ENCODE assay signal across 16 cellular contexts in the genomic region with DNA sequence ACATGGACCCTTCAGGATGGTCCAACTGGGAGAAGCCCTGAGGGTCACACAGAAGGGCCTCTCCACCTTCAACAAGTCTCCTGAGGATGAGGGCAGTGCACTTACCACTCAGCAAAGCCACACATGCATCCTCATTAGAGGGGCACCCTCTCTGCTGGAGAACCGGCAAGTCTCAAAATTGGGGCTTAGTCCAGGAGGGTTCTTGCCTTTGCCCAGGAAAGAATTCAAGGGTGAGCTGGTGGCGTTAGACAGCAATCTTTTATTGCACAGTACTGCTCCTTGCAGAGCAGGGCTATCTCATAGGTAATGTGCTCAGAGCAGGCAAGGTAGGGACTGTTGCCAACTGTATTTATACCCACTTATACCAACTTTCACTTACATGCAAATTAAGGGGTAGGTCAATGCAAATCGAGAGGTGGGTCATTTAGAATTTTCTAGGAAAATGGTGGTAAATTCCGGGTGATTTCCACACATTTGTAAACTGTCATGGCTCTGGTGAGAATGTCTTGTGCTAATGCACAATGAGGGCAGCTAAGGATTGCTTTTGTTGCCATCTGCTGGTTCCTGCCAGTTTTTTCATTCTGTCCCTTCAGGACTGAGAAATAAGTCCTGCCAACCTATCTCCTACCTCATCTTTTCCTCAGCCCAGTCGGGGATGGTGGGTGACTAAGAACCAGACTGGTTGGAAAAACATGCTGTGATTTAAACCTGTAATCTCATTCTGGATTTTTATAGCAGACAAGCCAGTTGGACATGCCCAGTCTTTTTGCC. TPM values are rescaled to one million over a fixed set of nuclear protein-coding genes. Genes with fewer than 3 reads are reported as not detected.
DNase-seq lines count a peak whose midpoint lies in the region; ATAC-seq, FAIRE-seq and TF ChIP-seq lines count a peak whose summit lies in the region.
"Had no signal": no experiment of that assay in that cellular context is flagged by ENCODE, and none has a peak within 500 bp of the region (broad histone marks: within the 10 kb centered on the region; RNA-seq: fewer than 3 reads in every experiment).

No MANE protein-coding gene starts in this region.

- TF ChIP-seq CTCF in astrocyte (IDR thresholded peaks at IDR 0.05; ENCODE audit: insufficient read depth, low read depth, low read length) (peak; percentile 20), keratinocyte (optimal IDR thresholded peaks at IDR 0.05 in 1 of 3, IDR thresholded peaks at IDR 0.05 in 1 of 3, conservative IDR thresholded peaks at IDR 0.05 in 1 of 3; ENCODE audit: extremely low read depth in 1 of 3, insufficient read depth in 2 of 3, low read length in 3 of 3) (peak; percentile 28 to 58 (median 47))

- no peak overlapping the region for H3K4me3 ChIP-seq in astrocyte (ENCODE audit: insufficient read depth, low read depth, low read length)
- H3K4me3 ChIP-seq in keratinocyte (ENCODE audit: control insufficient read depth in 2 of 3, extremely low read depth in 1 of 3, insufficient read depth in 2 of 3, low read depth in 1 of 3, low read length in 3 of 3): no peak overlapping the region
- H3K4me3 ChIP-seq: body of pancreas, esophagus muscularis mucosa had no signal

- peak overlapping the region; percentile 44 for H3K27ac Mint-ChIP-seq in astrocyte (ENCODE audit: unreplicated experiment)
- no peak overlapping the region for H3K27ac Mint-ChIP-seq in activated CD4-positive, alpha-beta T cell treated with anti-CD3 and anti-CD28 coated beads for 36 hours
- H3K27ac Mint-ChIP-seq: stimulated activated effector memory CD8-positive, alpha-beta T cell treated with anti-CD3 and anti-CD28 coated beads, Interleukin-12 subunit alpha, Interleukin-12 subunit beta, amount 100 ng/mL, for 72 hours; WTC11 had no signal

- POLR2A ChIA-PET in activated CD4-positive, alpha-beta T cell treated with anti-CD3 and anti-CD28 coated beads for 36 hours (lab: Charles Lee): no interaction called here

- no peak overlapping the region for H3K9ac ChIP-seq in astrocyte (ENCODE audit: low read length)
- H3K9ac ChIP-seq in keratinocyte (ENCODE audit: control insufficient read depth, extremely low read depth, insufficient read depth, low read length): no peak overlapping the region

- no peaks in the 10 kb centered on the region for H3K9me1 ChIP-seq in keratinocyte (ENCODE audit: control insufficient read depth, extremely low read depth, insufficient read depth, low read length)

- H3K4me2 ChIP-seq in astrocyte (ENCODE audit: low read length): no peak overlapping the region
- H3K4me2 ChIP-seq in keratinocyte (ENCODE audit: control insufficient read depth, extremely low read depth, insufficient read depth, low read depth, low read length): no peak overlapping the region

- intact Hi-C loops in activated CD4-positive, alpha-beta T cell treated with anti-CD3 and anti-CD28 coated beads for 36 hours (cut with DNase I, micrococcal nuclease): loop anchor here (5.0 kb wide), 3 partner anchors 57 to 187 kb away; a partner anchor contains a TSS

- FAIRE-seq in astrocyte (lab: Jason Lieb, UNC) (no peak), keratinocyte (lab: Jason Lieb, UNC) (peak; percentile 13)

- H3K27me3 Mint-ChIP-seq in astrocyte (ENCODE audit: low read depth, unreplicated experiment): peaks cover 5% of the 10 kb centered on the region
- peaks cover 8% of the 10 kb centered on the region for H3K27me3 Mint-ChIP-seq in activated CD4-positive, alpha-beta T cell treated with anti-CD3 and anti-CD28 coated beads for 36 hours

- H3K4me3 Mint-ChIP-seq in astrocyte (ENCODE audit: unreplicated experiment): no peak overlapping the region
- H3K4me3 Mint-ChIP-seq in activated CD4-positive, alpha-beta T cell treated with anti-CD3 and anti-CD28 coated beads for 36 hours: no peak overlapping the region
- H3K4me3 Mint-ChIP-seq: stimulated activated effector memory CD8-positive, alpha-beta T cell treated with anti-CD3 and anti-CD28 coated beads, Interleukin-12 subunit alpha, Interleukin-12 subunit beta, amount 100 ng/mL, for 72 hours; WTC11 had no signal

- H3K36me3 Mint-ChIP-seq in astrocyte (ENCODE audit: low read depth, unreplicated experiment): no peaks in the 10 kb centered on the region
- H3K36me3 Mint-ChIP-seq in activated CD4-positive, alpha-beta T cell treated with anti-CD3 and anti-CD28 coated beads for 36 hours (ENCODE audit: low read depth): no peaks in the 10 kb centered on the region
- H3K36me3 Mint-ChIP-seq: stimulated activated effector memory CD8-positive, alpha-beta T cell treated with anti-CD3 and anti-CD28 coated beads, Interleukin-12 subunit alpha, Interleukin-12 subunit beta, amount 100 ng/mL, for 72 hours had no signal

- no peak for ATAC-seq in activated CD4-positive, alpha-beta T cell treated with anti-CD3 and anti-CD28 coated beads for 36 hours
- no peak for ATAC-seq in HG02642 (IDR thresholded peaks at IDR 0.05; ENCODE audit: poor library complexity, unreplicated experiment)
- ATAC-seq: body of pancreas; stimulated activated effector memory CD8-positive, alpha-beta T cell treated with anti-CD3 and anti-CD28 coated beads, Interleukin-12 subunit alpha, Interleukin-12 subunit beta, amount 100 ng/mL, for 72 hours; WTC11 had no signal

- H4K20me1 ChIP-seq in astrocyte (ENCODE audit: insufficient read depth, low read length) (no peaks in the 10 kb centered on the region), keratinocyte (ENCODE audit: control insufficient read depth, extremely low read depth, insufficient read depth, low read length) (no peaks in the 10 kb centered on the region)

- H3K36me3 ChIP-seq in astrocyte (ENCODE audit: insufficient read depth, low read length): no peaks in the 10 kb centered on the region
- H3K36me3 ChIP-seq in keratinocyte (ENCODE audit: control insufficient read depth in 2 of 2, extremely low read depth in 1 of 2, insufficient read depth in 2 of 2, low read length in 2 of 2): no peaks in the 10 kb centered on the region
- H3K36me3 ChIP-seq: esophagus muscularis mucosa, neutrophil had no signal

- H3K9me3 ChIP-seq in astrocyte (ENCODE audit: insufficient read depth, low read depth, low read length): no peaks in the 10 kb centered on the region
- H3K9me3 ChIP-seq in keratinocyte (ENCODE audit: control insufficient read depth, low read depth, low read length): no peaks in the 10 kb centered on the region
- H3K9me3 ChIP-seq: body of pancreas, esophagus muscularis mucosa, neutrophil had no signal

- H3K27ac ChIP-seq in astrocyte (ENCODE audit: low read depth, low read length): no peak overlapping the region
- no peak overlapping the region for H3K27ac ChIP-seq in keratinocyte (ENCODE audit: control insufficient read depth, insufficient read depth, low read length)
- H3K27ac ChIP-seq: body of pancreas, esophagus muscularis mucosa, neutrophil had no signal

- DNase-seq in Caki2 (ENCODE audit: low read depth): peak; percentile 37
- peak; percentile 11 for DNase-seq in LoVo (ENCODE audit: low spot score)
- peak; percentile 49 for DNase-seq in astrocyte (ENCODE audit: low read depth)
- DNase-seq in keratinocyte (ENCODE audit: low read depth, low spot score): no peak
- no peak for DNase-seq in NCI-H1417 (lab: John Stamatoyannopoulos, UW)
- no peak for DNase-seq in activated CD4-positive, alpha-beta T cell treated with anti-CD3 and anti-CD28 coated beads for 36 hours
- no peak for DNase-seq in epidermal melanocyte (ENCODE audit: insufficient read length, low spot score)
- DNase-seq: activated T-cell treated with anti-CD3 and anti-CD28 coated beads, Interleukin-2, amount 50 U/mL, for 1 hour; body of pancreas; kidney glomerular epithelial cell; NCI-H2029 had no signal

- dilution Hi-C loops in keratinocyte (cut with MboI; ENCODE audit: extremely low pct_ligation_motif_present, low sequenced_read_pairs): no loop called here

- H3K27me3 ChIP-seq in astrocyte (ENCODE audit: insufficient read depth, low read length) (no peaks in the 10 kb centered on the region), keratinocyte (ENCODE audit: control insufficient read depth, extremely low read depth, insufficient read depth, low read length) (no peaks in the 10 kb centered on the region)
- H3K27me3 ChIP-seq: body of pancreas, neutrophil had no signal

- CTCF ChIA-PET in activated CD4-positive, alpha-beta T cell treated with anti-CD3 and anti-CD28 coated beads for 36 hours (lab: Charles Lee): interaction anchor here (0.5 to 1.8 kb wide), 3 partner anchors 9 to 199 kb away, joined by 3 to 7 read pairs (median 3); no protein-coding TSS in a partner anchor

- in situ Hi-C loops in Caki2 (cut with HindIII; ENCODE audit: low pct_unique_long_range_greater_than_20kb, low sequenced_read_pairs): no loop called here

- peaks cover 31% of the 10 kb centered on the region for H3K4me1 ChIP-seq in astrocyte (ENCODE audit: insufficient read depth, low read length)
- peaks cover 20% of the 10 kb centered on the region for H3K4me1 ChIP-seq in keratinocyte (ENCODE audit: control insufficient read depth, extremely low read depth, insufficient read depth, low read length)

- H3K79me2 ChIP-seq in astrocyte (ENCODE audit: insufficient read depth, low read length) (no peaks in the 10 kb centered on the region), keratinocyte (ENCODE audit: control insufficient read depth, insufficient read depth, low read length) (no peaks in the 10 kb centered on the region)

- peaks cover 4% of the 10 kb centered on the region for H3K9me3 Mint-ChIP-seq in astrocyte (ENCODE audit: unreplicated experiment)
- peaks cover 7% of the 10 kb centered on the region for H3K9me3 Mint-ChIP-seq in activated CD4-positive, alpha-beta T cell treated with anti-CD3 and anti-CD28 coated beads for 36 hours (ENCODE audit: low read depth)

- H3K4me1 Mint-ChIP-seq in astrocyte (ENCODE audit: low read depth, unreplicated experiment): peaks cover 20% of the 10 kb centered on the region
- H3K4me1 Mint-ChIP-seq in activated CD4-positive, alpha-beta T cell treated with anti-CD3 and anti-CD28 coated beads for 36 hours: peaks cover 20% of the 10 kb centered on the region
- H3K4me1 Mint-ChIP-seq: stimulated activated effector memory CD8-positive, alpha-beta T cell treated with anti-CD3 and anti-CD28 coated beads, Interleukin-12 subunit alpha, Interleukin-12 subunit beta, amount 100 ng/mL, for 72 hours had no signal

- H2AFZ ChIP-seq in astrocyte (ENCODE audit: low read depth, low read length): no peak overlapping the region
- no peak overlapping the region for H2AFZ ChIP-seq in keratinocyte (ENCODE audit: control insufficient read depth, low read length)

RNA-seq across cellular contexts. Expression of a gene that starts 27.8 kb away (rescaled TPM):
- not detected in 2 replicates for total RNA-seq in Caki2 (2014; rRNA removed; shearing (Covaris generic); ENCODE audit: low replicate concordance)
- total RNA-seq in astrocyte: not detected in 2 replicates
- polyA plus RNA-seq in keratinocyte: 0.06 to 0.07 TPM in 2 of 3 replicates, not detected in the other
- 0.89 TPM for polyA plus RNA-seq in keratinocyte (2011; ENCODE audit: low read depth)
- not detected in 2 replicates for polyA plus RNA-seq in keratinocyte (2011; cell fraction: cytosol; rRNA removed)
- polyA plus RNA-seq in keratinocyte (2011; cell fraction: nucleus; rRNA removed): not detected in 2 replicates
- 1.3 TPM in 1 of 2 replicates, not detected in the other for polyA plus RNA-seq in keratinocyte (2012; ENCODE audit: low replicate concordance)
- polyA minus RNA-seq in keratinocyte: not detected in 3 replicates
- not detected for polyA minus RNA-seq in keratinocyte (2011; cell fraction: cytosol; rRNA and poly(A)+ RNA removed)
- polyA minus RNA-seq in keratinocyte (2011; cell fraction: nucleus; rRNA and poly(A)+ RNA removed): not detected in 2 replicates
- not detected for total RNA-seq in activated CD4-positive, alpha-beta T cell treated with anti-CD3 and anti-CD28 coated beads for 36 hours
- total RNA-seq: esophagus muscularis mucosa, WTC11 had no signal

RNA-seq across cellular contexts. Expression of a gene that starts 56.1 kb away (rescaled TPM):
- not detected in 2 replicates for total RNA-seq in Caki2 (2014; rRNA removed; shearing (Covaris generic); ENCODE audit: low replicate concordance)
- not detected in 2 replicates for total RNA-seq in astrocyte
- polyA plus RNA-seq in keratinocyte: not detected in 3 replicates
- polyA plus RNA-seq in keratinocyte (2011; ENCODE audit: low read depth): not detected
- polyA plus RNA-seq in keratinocyte (2011; cell fraction: cytosol; rRNA removed): not detected in 2 replicates
- not detected in 2 replicates for polyA plus RNA-seq in keratinocyte (2011; cell fraction: nucleus; rRNA removed)
- not detected in 2 replicates for polyA plus RNA-seq in keratinocyte (2012; ENCODE audit: low replicate concordance)
- not detected in 3 replicates for polyA minus RNA-seq in keratinocyte
- polyA minus RNA-seq in keratinocyte (2011; cell fraction: cytosol; rRNA and poly(A)+ RNA removed): not detected
- polyA minus RNA-seq in keratinocyte (2011; cell fraction: nucleus; rRNA and poly(A)+ RNA removed): not detected in 2 replicates
- total RNA-seq in activated CD4-positive, alpha-beta T cell treated with anti-CD3 and anti-CD28 coated beads for 36 hours: not detected
- total RNA-seq: body of pancreas, esophagus muscularis mucosa, WTC11 had no signal

RNA-seq across cellular contexts. Expression of a gene that starts 58.2 kb away (rescaled TPM):
- total RNA-seq in Caki2 (2014; rRNA removed; shearing (Covaris generic); ENCODE audit: low replicate concordance): 80.5 and 93.9 TPM in 2 replicates
- 81.6 and 83.5 TPM in 2 replicates for total RNA-seq in astrocyte
- 48.1 to 80.4 TPM (median 65.6 TPM) in 3 replicates for polyA plus RNA-seq in keratinocyte
- polyA plus RNA-seq in keratinocyte (2011; ENCODE audit: low read depth): 18.3 TPM
- polyA plus RNA-seq in keratinocyte (2011; cell fraction: cytosol; rRNA removed): 41.1 and 42.5 TPM in 2 replicates
- 162 and 176 TPM in 2 replicates for polyA plus RNA-seq in keratinocyte (2011; cell fraction: nucleus; rRNA removed)
- 37.2 and 57.2 TPM in 2 replicates for polyA plus RNA-seq in keratinocyte (2012; ENCODE audit: low replicate concordance)
- polyA minus RNA-seq in keratinocyte: 76.2 to 101 TPM (median 83.2 TPM) in 3 replicates
- 57.6 TPM for polyA minus RNA-seq in keratinocyte (2011; cell fraction: cytosol; rRNA and poly(A)+ RNA removed)
- polyA minus RNA-seq in keratinocyte (2011; cell fraction: nucleus; rRNA and poly(A)+ RNA removed): 147 and 148 TPM in 2 replicates
- total RNA-seq in activated CD4-positive, alpha-beta T cell treated with anti-CD3 and anti-CD28 coated beads for 36 hours: 10 to 100 TPM; 10.9 to 11.3 TPM

Comparison
In these comparisons a context has a peak if more than half of its experiments do, and no peak if none do; other contexts are left out.
1. DNase-seq: peak in Caki2 (single experiment), LoVo (single experiment) and astrocyte (single experiment); none in keratinocyte (single experiment), NCI-H1417 (0 of 3), activated CD4-positive, alpha-beta T cell treated with anti-CD3 and anti-CD28 coated beads for 36 hours (single experiment) and epidermal melanocyte (single experiment).